ENCODE assay signal across 13 cellular contexts in genomic region chr5:134504629-134505300, GRCh38. TPM values are rescaled to one million over a fixed set of nuclear protein-coding genes. Genes with fewer than 3 reads are reported as not detected.
DNase-seq lines count a peak whose midpoint lies in the region; ATAC-seq and TF ChIP-seq lines count a peak whose summit lies in the region.
"Had no signal": no experiment of that assay in that cellular context is flagged by ENCODE, and none has a peak within 500 bp of the region (broad histone marks: within the 10 kb centered on the region; RNA-seq: fewer than 3 reads in every experiment).

No MANE protein-coding gene starts in this region.

- H2AFZ ChIP-seq in GM23248, result no peak overlapping the region

- H3K27ac ChIP-seq in GM23248 (peak overlapping the region; percentile 97; the same call in 1 of the 2 replicates), body of pancreas (peak overlapping the region; percentile 73 to 89 (median 80))

- no peaks in the 10 kb centered on the region for H4K20me1 ChIP-seq in GM23248 (ENCODE audit: insufficient read depth)

- TF ChIP-seq CTCF in body of pancreas (IDR thresholded peaks at IDR 0.05), result no peak

- peak overlapping the region; percentile 67 for H3K4me2 ChIP-seq in GM23248 (ENCODE audit: unreplicated experiment)

- TF ChIP-seq POLR2A in body of pancreas (IDR thresholded peaks at IDR 0.05), result no peak

- no peaks in the 10 kb centered on the region for H3K9me3 ChIP-seq in GM23248 (ENCODE audit: low read depth)
- no peaks in the 10 kb centered on the region for H3K9me3 ChIP-seq in body of pancreas

- H3K4me3 ChIP-seq in GM23248 (no peak overlapping the region), body of pancreas (no peak overlapping the region)

- 96% methylated on average over 12 of the region's 12 CpGs for WGBS in GM23248 (ENCODE audit: low coverage in 1 of 2, low lambda C conversion rate in 2 of 2, missing lambda C conversion rate in 2 of 2), 2 experiments
- WGBS in body of pancreas, 2 donors, result 92 to 97% methylated on average over 11 to 12 of the region's 12 CpGs

- intact Hi-C loops in body of pancreas (cut with DNase I) (no loop called here), sciatic nerve (cut with DNase I) (no loop called here)

- H3K79me2 ChIP-seq in GM23248 (ENCODE audit: insufficient read depth), result no peaks in the 10 kb centered on the region

- H3K36me3 ChIP-seq in GM23248 (ENCODE audit: low read depth) (no peaks in the 10 kb centered on the region), body of pancreas (replicated peaks in 1 of 2; ENCODE audit: insufficient read depth in 1 of 2, low read depth in 2 of 2) (no peaks in the 10 kb centered on the region)

- H3K27me3 ChIP-seq in GM23248 (replicated peaks; ENCODE audit: insufficient read depth) (no peaks in the 10 kb centered on the region), body of pancreas (no peaks in the 10 kb centered on the region)

- H3K9me2 ChIP-seq in GM23248 (ENCODE audit: insufficient read depth), result no peaks in the 10 kb centered on the region

- H3K36me3 Mint-ChIP-seq in T-helper 2 cell treated with Interferon-gamma antibody and Interleukin-4, amounts not matched to agents 5 μg/mL and 100 μg/mL, for 36 hours (ENCODE audit: low read depth), result no peaks in the 10 kb centered on the region

- no peak for ATAC-seq in body of pancreas
- no peak for ATAC-seq in sciatic nerve
- ATAC-seq in GM21423 (IDR thresholded peaks at IDR 0.05; ENCODE audit: unreplicated experiment), result no peak
- no peak for ATAC-seq in GM18520 (IDR thresholded peaks at IDR 0.05; ENCODE audit: unreplicated experiment)

- no peaks in the 10 kb centered on the region for H3K9me3 Mint-ChIP-seq in T-helper 2 cell treated with Interferon-gamma antibody and Interleukin-4, amounts not matched to agents 5 μg/mL and 100 μg/mL, for 36 hours

- in situ Hi-C loops in GM23248 (cut with MboI), result no loop called here

- DNase-seq in T-helper 2 cell treated with Interferon-gamma antibody and Interleukin-4, amounts not matched to agents 5 μg/mL and 100 μg/mL, for 36 hours (ENCODE audit: low spot score), result no peak
- DNase-seq in T-helper 2 cell (no peak), GM23248 (no peak), body of pancreas (no peak), sciatic nerve (ENCODE audit: low spot score) (peak; percentile 32), HT-29 (ENCODE audit: low spot score) (no peak)
- DNase-seq: amniotic stem cell, dermis blood vessel endothelial cell, NCI-H1048, NCI-H345, substantia nigra had no signal

- no peak overlapping the region for H3K9ac ChIP-seq in GM23248

- H3K4me1 Mint-ChIP-seq in T-helper 2 cell treated with Interferon-gamma antibody and Interleukin-4, amounts not matched to agents 5 μg/mL and 100 μg/mL, for 36 hours (ENCODE audit: low read depth), result peaks cover 34% of the 10 kb centered on the region

- peak overlapping the region; percentile 96 for H3K27ac Mint-ChIP-seq in T-helper 2 cell treated with Interferon-gamma antibody and Interleukin-4, amounts not matched to agents 5 μg/mL and 100 μg/mL, for 36 hours

- H3K4me1 ChIP-seq in GM23248 (ENCODE audit: insufficient read depth), result peaks cover 29% of the 10 kb centered on the region
- H3K4me1 ChIP-seq in body of pancreas, result peaks cover 75% of the 10 kb centered on the region

- H3F3A ChIP-seq in GM23248 (ENCODE audit: insufficient read depth), result peaks cover 25% of the 10 kb centered on the region

- H3K4me3 Mint-ChIP-seq in T-helper 2 cell treated with Interferon-gamma antibody and Interleukin-4, amounts not matched to agents 5 μg/mL and 100 μg/mL, for 36 hours, result peak overlapping the region; percentile 74

- H3K27me3 Mint-ChIP-seq in T-helper 2 cell treated with Interferon-gamma antibody and Interleukin-4, amounts not matched to agents 5 μg/mL and 100 μg/mL, for 36 hours (ENCODE audit: low read depth), result no peaks in the 10 kb centered on the region

RNA-seq across cellular contexts. Expression of gene JADE2, which starts 20.7 kb away (rescaled TPM):
- 18.0 and 20.9 TPM in 2 replicates for total RNA-seq in GM23248 (2014; rRNA removed; shearing (Covaris generic))
- 7.1 and 8.0 TPM in 2 replicates for polyA plus RNA-seq in GM23248 (2016; fragmentation: Nextera tagmentation; extraction: Ambion mirVana)
- total RNA-seq in body of pancreas (10 to 100 TPM; 28.0 to 41.0 TPM), sciatic nerve (55.0 TPM)
- total RNA-seq in HT-29 (2014; rRNA removed; shearing (Covaris generic)), result 47.6 and 50.1 TPM in 2 replicates
